1 cellular context compared by ENCODE assay signal in the genomic region with DNA sequence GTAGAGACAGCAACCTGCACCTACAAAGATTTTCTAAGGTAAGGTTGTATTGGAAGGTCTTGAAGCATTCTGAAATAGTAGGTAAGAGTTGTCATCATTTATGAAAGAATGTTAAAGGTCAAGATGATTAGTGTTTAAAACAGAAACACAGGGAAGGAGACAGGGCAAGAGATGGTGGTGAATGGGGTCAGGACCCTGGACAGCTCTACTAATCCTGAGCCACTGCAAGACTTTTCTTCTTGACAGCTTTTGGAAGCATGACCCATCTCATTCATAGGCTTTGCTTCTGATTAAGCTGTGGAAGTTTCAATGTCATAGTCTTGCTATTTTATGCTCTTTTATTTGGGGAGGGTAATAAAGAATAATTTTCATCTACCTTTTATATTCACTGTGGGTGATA.
TF ChIP-seq lines count a peak whose summit lies in the region.

No MANE protein-coding gene starts in this region.

TF ChIP-seq in K562, 482 proteins besides CTCF, POLR2A, EP300 and RAD21 (continued from another document):
- TF ChIP-seq HNRNPUL1 (IDR thresholded peaks at IDR 0.05; ENCODE audit: low read length): no peak
- TF ChIP-seq, protein P1, sequence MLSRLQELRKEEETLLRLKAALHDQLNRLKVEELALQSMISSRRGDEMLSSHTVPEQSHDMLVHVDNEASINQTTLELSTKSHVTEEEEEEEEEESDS (CRISPR knock-in tag; IDR thresholded peaks at IDR 0.05): no peak
- TF ChIP-seq, protein P2, sequence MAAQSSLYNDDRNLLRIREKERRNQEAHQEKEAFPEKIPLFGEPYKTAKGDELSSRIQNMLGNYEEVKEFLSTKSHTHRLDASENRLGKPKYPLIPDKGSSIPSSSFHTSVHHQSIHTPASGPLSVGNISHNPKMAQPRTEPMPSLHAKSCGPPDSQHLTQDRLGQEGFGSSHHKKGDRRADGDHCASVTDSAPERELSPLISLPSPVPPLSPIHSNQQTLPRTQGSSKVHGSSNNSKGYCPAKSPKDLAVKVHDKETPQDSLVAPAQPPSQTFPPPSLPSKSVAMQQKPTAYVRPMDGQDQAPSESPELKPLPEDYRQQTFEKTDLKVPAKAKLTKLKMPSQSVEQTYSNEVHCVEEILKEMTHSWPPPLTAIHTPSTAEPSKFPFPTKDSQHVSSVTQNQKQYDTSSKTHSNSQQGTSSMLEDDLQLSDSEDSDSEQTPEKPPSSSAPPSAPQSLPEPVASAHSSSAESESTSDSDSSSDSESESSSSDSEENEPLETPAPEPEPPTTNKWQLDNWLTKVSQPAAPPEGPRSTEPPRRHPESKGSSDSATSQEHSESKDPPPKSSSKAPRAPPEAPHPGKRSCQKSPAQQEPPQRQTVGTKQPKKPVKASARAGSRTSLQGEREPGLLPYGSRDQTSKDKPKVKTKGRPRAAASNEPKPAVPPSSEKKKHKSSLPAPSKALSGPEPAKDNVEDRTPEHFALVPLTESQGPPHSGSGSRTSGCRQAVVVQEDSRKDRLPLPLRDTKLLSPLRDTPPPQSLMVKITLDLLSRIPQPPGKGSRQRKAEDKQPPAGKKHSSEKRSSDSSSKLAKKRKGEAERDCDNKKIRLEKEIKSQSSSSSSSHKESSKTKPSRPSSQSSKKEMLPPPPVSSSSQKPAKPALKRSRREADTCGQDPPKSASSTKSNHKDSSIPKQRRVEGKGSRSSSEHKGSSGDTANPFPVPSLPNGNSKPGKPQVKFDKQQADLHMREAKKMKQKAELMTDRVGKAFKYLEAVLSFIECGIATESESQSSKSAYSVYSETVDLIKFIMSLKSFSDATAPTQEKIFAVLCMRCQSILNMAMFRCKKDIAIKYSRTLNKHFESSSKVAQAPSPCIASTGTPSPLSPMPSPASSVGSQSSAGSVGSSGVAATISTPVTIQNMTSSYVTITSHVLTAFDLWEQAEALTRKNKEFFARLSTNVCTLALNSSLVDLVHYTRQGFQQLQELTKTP (IDR thresholded peaks at IDR 0.05; ENCODE audit: low read depth in 1 of 2, partially characterized antibody in 2 of 2): peak in 1 of 2 experiments; percentile 35
- TF ChIP-seq HMGN3 (IDR thresholded peaks at IDR 0.05; ENCODE audit: borderline replicate concordance, extremely low read depth, insufficient read length, low read depth, low read length): no peak
- TF ChIP-seq GATAD2A (IDR thresholded peaks at IDR 0.05): no peak
TF ChIP-seq in K562: peak in this region for 4.
